ENCODE assay signal across 18 cellular contexts in genomic region chr19:13010038-13010991, GRCh38. TPM values are rescaled to one million over a fixed set of nuclear protein-coding genes. Genes with fewer than 3 reads are reported as not detected.
DNase-seq lines count a peak whose midpoint lies in the region; ATAC-seq, FAIRE-seq and TF ChIP-seq lines count a peak whose summit lies in the region.
"Had no signal": no experiment of that assay in that cellular context is flagged by ENCODE, and none has a peak within 500 bp of the region (broad histone marks: within the 10 kb centered on the region; RNA-seq: fewer than 3 reads in every experiment).

No MANE protein-coding gene starts in this region.

- H3K4me3 ChIP-seq in BLaER1 treated with 17β-estradiol and CSF1 and Interleukin-3, amounts not matched to agents 10 nM and 100 nM: peak overlapping the region in 3 of 10 experiments; percentile 2 to 30 (median 11); a peak in 4 of 20 replicates
- peak overlapping the region; percentile 32 to 62 for H3K4me3 ChIP-seq in ascending aorta
- H3K4me3 ChIP-seq in left ventricle myocardium inferior: peak overlapping the region; percentile 36

- FAIRE-seq in D721Med (lab: Jason Lieb, UNC): no peak
- FAIRE-seq: bronchial epithelial cell, islet of Langerhans had no signal

- ATAC-seq in sciatic nerve (peak; percentile 68), GM18520 (IDR thresholded peaks at IDR 0.05; ENCODE audit: unreplicated experiment) (no peak)

- H3K9ac ChIP-seq in BLaER1 treated with 17β-estradiol and CSF1 and Interleukin-3, amounts not matched to agents 10 nM and 100 nM: peak overlapping the region in 4 of 11 experiments; percentile 12 to 36 (median 35); a peak in 2 of 22 replicates

- no peaks in the 10 kb centered on the region for H3K9me3 ChIP-seq in BLaER1 treated with 17β-estradiol and CSF1 and Interleukin-3, amounts not matched to agents 10 nM and 100 nM (replicated peaks in 1 of 11)
- H3K9me3 ChIP-seq in ascending aorta: no peaks in the 10 kb centered on the region
- no peaks in the 10 kb centered on the region for H3K9me3 ChIP-seq in left ventricle myocardium inferior (replicated peaks)
- H3K9me3 ChIP-seq: neutrophil had no signal

- peaks cover 38 to 80% (median 75%) of the 10 kb centered on the region in 10 experiments for H3K4me1 ChIP-seq in BLaER1 treated with 17β-estradiol and CSF1 and Interleukin-3, amounts not matched to agents 10 nM and 100 nM
- H3K4me1 ChIP-seq in ascending aorta (peaks cover 41 to 79% of the 10 kb centered on the region in 2 donors), left ventricle myocardium inferior (peaks cover 100% of the 10 kb centered on the region)

- H3K4me2 ChIP-seq in BLaER1 treated with 17β-estradiol and CSF1 and Interleukin-3, amounts not matched to agents 10 nM and 100 nM: peak overlapping the region; percentile 55 to 92 (median 72)

- no peak overlapping the region for H3K27ac ChIP-seq in BLaER1 treated with 17β-estradiol and CSF1 and Interleukin-3, amounts not matched to agents 10 nM and 100 nM
- H3K27ac ChIP-seq in ascending aorta (peak overlapping the region; percentile 67 to 95), left ventricle myocardium inferior (replicated peaks) (peak overlapping the region; percentile 94)
- H3K27ac ChIP-seq: epithelial cell of prostate, neutrophil had no signal

- H3K36me3 ChIP-seq in BLaER1 treated with 17β-estradiol and CSF1 and Interleukin-3, amounts not matched to agents 10 nM and 100 nM: peaks cover 0 to 5% (median 0%) of the 10 kb centered on the region in 11 experiments; a peak in 2 of 22 replicates
- H3K36me3 ChIP-seq in ascending aorta: peaks cover 0 to 7% of the 10 kb centered on the region in 2 donors
- no peaks in the 10 kb centered on the region for H3K36me3 ChIP-seq in left ventricle myocardium inferior
- H3K36me3 ChIP-seq: neutrophil had no signal

- intact Hi-C loops in ascending aorta (cut with DNase I) (no loop called here), left ventricle myocardium inferior (cut with micrococcal nuclease) (no loop called here), sciatic nerve (cut with DNase I) (no loop called here)

- H4K20me1 ChIP-seq in BLaER1 treated with 17β-estradiol and CSF1 and Interleukin-3, amounts not matched to agents 10 nM and 100 nM: peaks cover 3 to 99% (median 93%) of the 10 kb centered on the region in 11 experiments; a peak in 21 of 22 replicates

- no peak for TF ChIP-seq CTCF in ascending aorta (IDR thresholded peaks at IDR 0.05)
- no peak for TF ChIP-seq CTCF in left ventricle myocardium inferior (IDR thresholded peaks at IDR 0.05; ENCODE audit: borderline replicate concordance)
- no peak for TF ChIP-seq CTCF in D721Med (IDR thresholded peaks at IDR 0.05; ENCODE audit: insufficient read depth, missing control alignments)

- peak in 1 of 2 donors; percentile 89 for DNase-seq in ascending aorta (ENCODE audit: low spot score in 2 of 2)
- peak; percentile 68 for DNase-seq in left ventricle myocardium inferior
- no peak for DNase-seq in sciatic nerve (ENCODE audit: low spot score)
- no peak for DNase-seq in activated gamma-delta T cell treated with Interleukin-2 at 50 U/mL for 16 hours
- no peak for DNase-seq in NCI-H748 treated with DMSO at 0.1 percent for 48 hours (lab: John Stamatoyannopoulos, UW)
- no peak for DNase-seq in D721Med (ENCODE audit: insufficient read length, low spot score)
- DNase-seq: activated CD4-positive, alpha-beta T cell treated with anti-CD3 and anti-CD28 coated beads for 4 hours; NCI-H1436; NK-92 treated with Interleukin-12 subunit alpha and Interleukin-12 subunit beta, amount 100 ng/mL, for 24 hours; stimulated activated CD4-positive, alpha-beta T cell treated with anti-CD3 and anti-CD28 coated beads, Interleukin-2, amount 100 ng/mL, for 24 hours; stimulated activated naive CD4-positive, alpha-beta T cell; SW 1271 had no signal

- peaks cover 72 to 76% (median 75%) of the 10 kb centered on the region in 11 experiments for H3K27me3 ChIP-seq in BLaER1 treated with 17β-estradiol and CSF1 and Interleukin-3, amounts not matched to agents 10 nM and 100 nM
- H3K27me3 ChIP-seq in ascending aorta (no peaks in the 10 kb centered on the region), left ventricle myocardium inferior (ENCODE audit: low read depth) (no peaks in the 10 kb centered on the region)

RNA-seq across cellular contexts. Expression of gene NFIX, which starts 15.0 kb away (rescaled TPM):
- total RNA-seq in ascending aorta (76.5 TPM), left ventricle myocardium inferior (118 TPM), sciatic nerve (131 TPM)

RNA-seq across cellular contexts. Expression of gene DAND5, which starts 40.9 kb away (rescaled TPM):
- not detected for total RNA-seq in ascending aorta
- total RNA-seq in left ventricle myocardium inferior: 12.7 TPM
- not detected for total RNA-seq in sciatic nerve
- total RNA-seq: bronchial epithelial cell had no signal

RNA-seq across cellular contexts. Expression of gene GADD45GIP1, which starts 53.3 kb away (rescaled TPM):
- total RNA-seq in ascending aorta: 42.7 TPM
- 31.4 TPM for total RNA-seq in left ventricle myocardium inferior
- total RNA-seq in sciatic nerve: 13.7 TPM

Comparison
In these comparisons a context has a peak if more than half of its experiments do, and no peak if none do; other contexts are left out.
1. H3K27ac ChIP-seq: peak in ascending aorta (2 of 2) and left ventricle myocardium inferior (single experiment); none in BLaER1 treated with 17β-estradiol and CSF1 and Interleukin-3, amounts not matched to agents 10 nM and 100 nM (0 of 11).
2. RNA of gene DAND5, which starts 40.9 kb away (total RNA-seq): 12.7 TPM in left ventricle myocardium inferior (single experiment); not detected in ascending aorta (single experiment) and not detected in sciatic nerve (single experiment); every median in the first group is over 10 times any median in the second.